21 cellular contexts compared by ENCODE assay signal in genomic region chr21:42265229-42265812, GRCh38. TPM values are rescaled to one million over a fixed set of nuclear protein-coding genes. Genes with fewer than 3 reads are reported as not detected.
DNase-seq lines count a peak whose midpoint lies in the region; ATAC-seq and TF ChIP-seq lines count a peak whose summit lies in the region.
"Had no signal": no experiment of that assay in that cellular context is flagged by ENCODE, and none has a peak within 500 bp of the region (broad histone marks: within the 10 kb centered on the region; RNA-seq: fewer than 3 reads in every experiment).

No MANE protein-coding gene starts in this region.

- H3K4me2 ChIP-seq in DND-41 (ENCODE audit: insufficient read depth, low read length) (no peak overlapping the region), osteoblast (ENCODE audit: insufficient read depth, low read length) (no peak overlapping the region)

- H3K9me3 ChIP-seq in CD4-positive, CD25-positive, alpha-beta regulatory T cell (ENCODE audit: control insufficient read depth in 2 of 2, low read length in 2 of 2) = no peaks in the 10 kb centered on the region
- no peaks in the 10 kb centered on the region for H3K9me3 ChIP-seq in DND-41 (ENCODE audit: insufficient read depth, low read length, severe bottlenecking)
- no peaks in the 10 kb centered on the region for H3K9me3 ChIP-seq in osteoblast (ENCODE audit: low read depth, low read length)
- H3K9me3 ChIP-seq: SJSA1 had no signal

- H2AFZ ChIP-seq in DND-41 (ENCODE audit: low read depth, low read length) (no peak overlapping the region), osteoblast (ENCODE audit: low read length) (no peak overlapping the region)

- no peak overlapping the region for H3K9ac ChIP-seq in DND-41 (ENCODE audit: low read depth, low read length)

- ATAC-seq in CD4-positive, CD25-positive, alpha-beta regulatory T cell (ENCODE audit: low read depth in 2 of 2) = no peak
- ATAC-seq in DND-41 (ENCODE audit: insufficient read depth, low read depth) = 0 out of 3 replicates have a peak, but pooled peaks have one; percentile 27
- ATAC-seq: GM12878, Panc1 had no signal

- no peaks in the 10 kb centered on the region for H3K9me3 Mint-ChIP-seq in CD4-positive, CD25-positive, alpha-beta regulatory T cell
- no peaks in the 10 kb centered on the region for H3K9me3 Mint-ChIP-seq in endothelial cell (ENCODE audit: unreplicated experiment)
- H3K9me3 Mint-ChIP-seq: H9 had no signal

- TF ChIP-seq CTCF in DND-41 (IDR thresholded peaks at IDR 0.05; ENCODE audit: borderline replicate concordance, extremely low read depth, low read length, poor library complexity, severe bottlenecking) = no peak
- no peak for TF ChIP-seq CTCF in endothelial cell (IDR thresholded peaks at IDR 0.05; ENCODE audit: unreplicated experiment)
- no peak for TF ChIP-seq CTCF in osteoblast (IDR thresholded peaks at IDR 0.05; ENCODE audit: extremely low read depth, low read depth, low read length)

- no peak overlapping the region for H3K27ac ChIP-seq in CD4-positive, CD25-positive, alpha-beta regulatory T cell (ENCODE audit: insufficient read depth, low read length, poor library complexity, severe bottlenecking)
- H3K27ac ChIP-seq in DND-41 (ENCODE audit: low read length) (no peak overlapping the region), osteoblast (ENCODE audit: low read depth, low read length) (no peak overlapping the region)
- H3K27ac ChIP-seq: HL-60, SJSA1 had no signal

- H3K4me1 ChIP-seq in CD4-positive, CD25-positive, alpha-beta regulatory T cell (ENCODE audit: control insufficient read depth, insufficient read depth, low read length, poor library complexity, severe bottlenecking) = peaks cover 31% of the 10 kb centered on the region
- H3K4me1 ChIP-seq in DND-41 (ENCODE audit: insufficient read depth, low read length) (peaks cover 16% of the 10 kb centered on the region), osteoblast (ENCODE audit: insufficient read depth, low read length) (no peaks in the 10 kb centered on the region)

- H3K27me3 Mint-ChIP-seq in CD4-positive, CD25-positive, alpha-beta regulatory T cell = no peaks in the 10 kb centered on the region
- H3K27me3 Mint-ChIP-seq in endothelial cell (ENCODE audit: unreplicated experiment) = peaks cover 9% of the 10 kb centered on the region

- no peaks in the 10 kb centered on the region for H3K27me3 ChIP-seq in CD4-positive, CD25-positive, alpha-beta regulatory T cell (ENCODE audit: control insufficient read depth, insufficient read depth, low read length)
- H3K27me3 ChIP-seq in DND-41 (ENCODE audit: insufficient read depth, low read length, poor library complexity) (no peaks in the 10 kb centered on the region), osteoblast (ENCODE audit: insufficient read depth, low read length) (no peaks in the 10 kb centered on the region)
- H3K27me3 ChIP-seq: SJSA1 had no signal

- no peak for DNase-seq in CD4-positive, CD25-positive, alpha-beta regulatory T cell
- DNase-seq in DND-41 (peak; percentile 34), endothelial cell (ENCODE audit: low spot score) (no peak), osteoblast (ENCODE audit: insufficient read length, low spot score, missing footprints) (peak; percentile 78)
- DNase-seq in stimulated activated CD4-positive, alpha-beta T cell treated with anti-CD3 and anti-CD28 coated beads, Interleukin-1b, Interleukin-23, amount 100 ng/mL, for 48 hours = no peak
- no peak for DNase-seq in activated CD4-positive, alpha-beta T cell treated with anti-CD3 and anti-CD28 coated beads for 4 hours
- no peak for DNase-seq in stimulated activated CD4-positive, alpha-beta T cell treated with anti-CD3 and anti-CD28 coated beads, Interleukin-12 subunit alpha, Interleukin-12 subunit beta, amount 100 ng/mL, for 4 hours
- DNase-seq: AML-193, DMS153, H9, IMR-90, Karpas-422, NCI-H1417 treated with DMSO at 0.1 percent for 48 hours, NCI-H2029, NCI-H526 had no signal

- no peak overlapping the region for H3K4me3 ChIP-seq in CD4-positive, CD25-positive, alpha-beta regulatory T cell (ENCODE audit: low read depth, low read length)
- H3K4me3 ChIP-seq in DND-41 (ENCODE audit: low read depth in 1 of 2, low read length in 2 of 2) = no peak overlapping the region
- no peak overlapping the region for H3K4me3 ChIP-seq in osteoblast (ENCODE audit: insufficient read depth, low read length)
- H3K4me3 ChIP-seq: GM12878, SJSA1 had no signal

- H3K79me2 ChIP-seq in DND-41 (ENCODE audit: insufficient read depth, low read length) (peaks cover 13% of the 10 kb centered on the region), osteoblast (ENCODE audit: insufficient read depth, low read length) (no peaks in the 10 kb centered on the region)

- H3K4me3 Mint-ChIP-seq in CD4-positive, CD25-positive, alpha-beta regulatory T cell = peak overlapping the region in 1 of 4 donors; percentile 44
- peak overlapping the region; percentile 29 for H3K4me3 Mint-ChIP-seq in endothelial cell (ENCODE audit: unreplicated experiment)
- H3K4me3 Mint-ChIP-seq: H9 had no signal

- peaks cover 36% of the 10 kb centered on the region for H4K20me1 ChIP-seq in DND-41 (ENCODE audit: insufficient read depth, low read length)
- H4K20me1 ChIP-seq in osteoblast (ENCODE audit: insufficient read depth, low read length) = no peaks in the 10 kb centered on the region

- H3K27ac Mint-ChIP-seq in CD4-positive, CD25-positive, alpha-beta regulatory T cell = peak overlapping the region in 2 of 3 donors; percentile 48 to 62
- H3K27ac Mint-ChIP-seq in endothelial cell (ENCODE audit: unreplicated experiment) = no peak overlapping the region
- H3K27ac Mint-ChIP-seq: H9 had no signal

- H3K36me3 ChIP-seq in CD4-positive, CD25-positive, alpha-beta regulatory T cell (ENCODE audit: control insufficient read depth, insufficient read depth, low read length) = peaks cover 5% of the 10 kb centered on the region
- H3K36me3 ChIP-seq in DND-41 (ENCODE audit: insufficient read depth, low read length) (no peaks in the 10 kb centered on the region; the same call in 1 of the 2 replicates), osteoblast (ENCODE audit: insufficient read depth, low read length) (no peaks in the 10 kb centered on the region)
- H3K36me3 ChIP-seq: SJSA1 had no signal

- H3K4me1 Mint-ChIP-seq in CD4-positive, CD25-positive, alpha-beta regulatory T cell = peaks cover 11 to 47% (median 27%) of the 10 kb centered on the region in 4 donors
- H3K4me1 Mint-ChIP-seq in endothelial cell (ENCODE audit: unreplicated experiment) = peaks cover 68% of the 10 kb centered on the region

- H3K36me3 Mint-ChIP-seq in CD4-positive, CD25-positive, alpha-beta regulatory T cell = peaks cover 8% of the 10 kb centered on the region
- H3K36me3 Mint-ChIP-seq in endothelial cell (ENCODE audit: low read depth, unreplicated experiment) = peaks cover 8% of the 10 kb centered on the region

RNA-seq across cellular contexts. Expression of gene ABCG1, which starts 46.4 kb away (rescaled TPM):
- 86.3 TPM for total RNA-seq in CD4-positive, CD25-positive, alpha-beta regulatory T cell
- 10 to 100 TPM; 17.0 to 43.1 (median 23.5) TPM for polyA plus RNA-seq in CD4-positive, CD25-positive, alpha-beta regulatory T cell
- total RNA-seq in endothelial cell (ENCODE audit: unreplicated experiment) = 48.9 TPM
- under 0.01 and 0.72 TPM in 2 replicates for total RNA-seq in osteoblast
- total RNA-seq: HT1080 had no signal

RNA-seq across cellular contexts. Expression of gene TFF3, which starts 49.9 kb away (rescaled TPM):
- not detected for total RNA-seq in CD4-positive, CD25-positive, alpha-beta regulatory T cell
- polyA plus RNA-seq in CD4-positive, CD25-positive, alpha-beta regulatory T cell = not detected
- total RNA-seq in endothelial cell (ENCODE audit: unreplicated experiment) = not detected
- total RNA-seq in osteoblast = not detected in 2 replicates
- total RNA-seq: GM12878, HT1080, IMR-90, MCF 10A, SJSA1 had no signal
- polyA plus RNA-seq: GM12878, IMR-90 had no signal

Comparison
In these comparisons a context has a peak if more than half of its experiments do, and no peak if none do; other contexts are left out.
1. DNase-seq: peak in DND-41 (single experiment) and osteoblast (single experiment); none in CD4-positive, CD25-positive, alpha-beta regulatory T cell (0 of 3), endothelial cell (single experiment), stimulated activated CD4-positive, alpha-beta T cell treated with anti-CD3 and anti-CD28 coated beads, Interleukin-1b, Interleukin-23, amount 100 ng/mL, for 48 hours (single experiment), activated CD4-positive, alpha-beta T cell treated with anti-CD3 and anti-CD28 coated beads for 4 hours (0 of 2) and stimulated activated CD4-positive, alpha-beta T cell treated with anti-CD3 and anti-CD28 coated beads, Interleukin-12 subunit alpha, Interleukin-12 subunit beta, amount 100 ng/mL, for 4 hours (single experiment).
2. RNA of gene ABCG1, which starts 46.4 kb away (total RNA-seq): 86.3 TPM in CD4-positive, CD25-positive, alpha-beta regulatory T cell (single experiment) and 48.9 TPM in endothelial cell (single experiment); under 0.01 to 0.72 TPM in osteoblast; every median in the first group is over 10 times any median in the second.